In the genomic region with DNA sequence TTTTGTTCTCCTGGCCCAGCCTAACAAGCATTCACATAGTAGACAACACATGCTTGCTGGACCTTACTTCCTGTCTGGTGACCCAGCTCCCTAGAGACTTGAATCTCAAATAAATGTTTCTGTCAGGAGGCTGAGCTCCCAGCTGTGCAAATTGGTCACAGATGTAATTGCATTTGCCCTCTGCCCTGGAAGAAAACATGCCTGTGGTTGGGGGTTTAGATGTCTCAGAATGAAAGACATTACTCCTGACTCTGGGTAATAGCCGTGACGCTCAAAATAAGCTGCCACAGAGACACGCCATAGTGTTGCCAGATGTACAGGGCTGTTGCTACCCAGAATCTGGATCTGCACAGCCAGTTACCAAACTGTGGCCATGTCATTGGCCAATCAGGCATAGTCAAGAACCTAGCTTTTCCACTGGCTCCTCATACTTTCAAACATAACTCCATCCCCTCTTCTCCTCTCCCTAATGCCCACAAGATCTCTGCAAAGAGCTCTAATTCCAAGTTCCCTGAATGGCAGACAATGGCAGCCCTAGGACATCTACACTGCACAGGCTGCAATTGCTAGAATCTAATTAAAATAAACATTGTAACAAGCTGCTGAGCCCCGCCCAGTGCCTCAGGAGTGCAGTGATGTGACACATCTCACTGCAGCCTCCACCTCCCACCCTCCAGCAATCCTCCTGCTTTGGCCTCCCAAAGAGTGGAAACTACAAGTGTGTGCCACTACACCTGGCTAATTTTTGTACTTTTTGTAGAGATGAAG, we compare ENCODE assay signal across 8 cellular contexts. TPM values are rescaled to one million over a fixed set of nuclear protein-coding genes. Genes with fewer than 3 reads are reported as not detected.
DNase-seq lines count a peak whose midpoint lies in the region; ATAC-seq, FAIRE-seq and TF ChIP-seq lines count a peak whose summit lies in the region.

No MANE protein-coding gene starts in this region.

- intact Hi-C loops in Right ventricle myocardium inferior (cut with DNase I), result loop anchor here (1.0 kb wide), 1 partner anchor 514 kb away; no protein-coding TSS in a partner anchor
- intact Hi-C loops in MCF 10A (cut with micrococcal nuclease), result loop anchor here (1.0 kb wide), 1 partner anchor 514 kb away; no protein-coding TSS in a partner anchor

- H3K4me3 ChIP-seq in right atrium auricular region, result no peak overlapping the region

- H3K4me3 Mint-ChIP-seq in MCF 10A (ENCODE audit: unreplicated experiment), result no peak overlapping the region

- POLR2A ChIA-PET in MCF 10A (lab: Yijun Ruan, JAX), result interaction anchor here (0.7 to 2.0 kb wide), 6 partner anchors 23 to 917 kb away, joined by 3 to 7 read pairs (median 4); a partner anchor contains a TSS

- H3K9me3 Mint-ChIP-seq in MCF 10A (ENCODE audit: unreplicated experiment), result no peaks in the 10 kb centered on the region

- H3K27me3 ChIP-seq in right atrium auricular region, result no peaks in the 10 kb centered on the region

- peaks cover 13% of the 10 kb centered on the region for H3K27me3 Mint-ChIP-seq in MCF 10A (ENCODE audit: insufficient read depth, unreplicated experiment)

- BruUV-seq in MCF 10A (replicated peaks; lab: Mats Ljungman, UMichigan), result no TSS peak

- peaks cover 4% of the 10 kb centered on the region for H3K4me1 Mint-ChIP-seq in MCF 10A (ENCODE audit: insufficient read depth, unreplicated experiment)

- ATAC-seq in Right ventricle myocardium inferior, result peak; percentile 60
- peak; percentile 89 for ATAC-seq in HG02981 (IDR thresholded peaks at IDR 0.05; ENCODE audit: unreplicated experiment)

- no peaks in the 10 kb centered on the region for H3K4me1 ChIP-seq in right atrium auricular region

- H3K27ac ChIP-seq in right atrium auricular region, result peak overlapping the region in 1 of 2 donors; percentile 1

- H3K27ac Mint-ChIP-seq in MCF 10A (ENCODE audit: low read depth, unreplicated experiment), result no peak overlapping the region

- DNase-seq in Right ventricle myocardium inferior (ENCODE audit: missing footprints), result no peak
- DNase-seq in right atrium auricular region (ENCODE audit: low spot score), result no peak
- DNase-seq in RPMI7951 (ENCODE audit: low read depth), result peak; percentile 100
- peak; percentile 76 for DNase-seq in kidney tubule cell (ENCODE audit: low spot score)
- no peak for DNase-seq in MCF 10A (ENCODE audit: unreplicated experiment)
- no peak for DNase-seq in H54 (ENCODE audit: insufficient read length, low spot score)
- DNase-seq in GOT3 (lab: John Stamatoyannopoulos, UW), result no peak

- no peaks in the 10 kb centered on the region for H3K9me3 ChIP-seq in right atrium auricular region

- H3K36me3 Mint-ChIP-seq in MCF 10A (ENCODE audit: insufficient read depth, unreplicated experiment), result no peaks in the 10 kb centered on the region

- CTCF ChIA-PET in MCF 10A (lab: Yijun Ruan, JAX), result interaction anchor here (0.5 to 4.1 kb wide), 28 partner anchors 8 to 546 kb away, joined by 3 to 34 read pairs (median 4); a partner anchor contains a TSS

- FAIRE-seq in H54 (lab: Jason Lieb, UNC), result no peak

- TF ChIP-seq POLR2A in H54 (IDR thresholded peaks at IDR 0.05; ENCODE audit: low read depth, low read length), result no peak

- H3K36me3 ChIP-seq in right atrium auricular region, result no peaks in the 10 kb centered on the region

- TF ChIP-seq CTCF in right atrium auricular region (IDR thresholded peaks at IDR 0.05) (no peak), MCF 10A (IDR thresholded peaks at IDR 0.05; ENCODE audit: unreplicated experiment) (no peak)

RNA-seq across cellular contexts. Expression of a gene that starts 32.8 kb away (rescaled TPM):
- total RNA-seq in Right ventricle myocardium inferior (125 TPM), right atrium auricular region (10 to 100 TPM; 70.1 to 89.5 TPM), MCF 10A (2022) (1.9 and 3.0 TPM in 2 replicates)
- total RNA-seq in RPMI7951 (2014; rRNA removed; shearing (Covaris generic)), result 33.5 and 34.9 TPM in 2 replicates

Comparison
In these comparisons a context has a peak if more than half of its experiments do, and no peak if none do; other contexts are left out.
1. DNase-seq: peak in RPMI7951 (single experiment) and kidney tubule cell (single experiment); none in Right ventricle myocardium inferior (single experiment), right atrium auricular region (single experiment), MCF 10A (single experiment), H54 (single experiment) and GOT3 (single experiment).